Comparison of ENCODE assay signal across 1 cellular context in the genomic region with DNA sequence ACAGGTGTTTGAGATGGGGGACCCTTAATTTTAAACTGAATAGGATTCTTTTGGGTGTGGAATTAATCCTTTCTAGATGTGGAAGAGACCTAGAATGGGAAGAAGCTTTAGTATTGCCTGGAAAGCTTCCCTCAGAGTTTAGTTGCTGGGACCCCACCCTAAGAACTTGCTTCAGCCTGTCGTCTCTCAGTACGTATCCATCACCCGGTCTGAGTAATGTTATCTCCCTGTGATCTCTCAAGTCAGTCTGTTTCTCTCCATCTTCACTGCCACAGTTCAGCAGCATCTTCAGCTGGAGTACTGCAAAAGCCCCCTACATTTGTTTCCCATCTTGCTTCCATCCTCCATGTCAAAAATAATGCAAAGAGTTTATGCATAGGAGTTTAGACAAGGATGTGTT.
TF ChIP-seq lines count a peak whose summit lies in the region.

No MANE protein-coding gene starts in this region.

TF ChIP-seq in IMR-90, 13 proteins besides CTCF, POLR2A, EP300 and RAD21:
- TF ChIP-seq MAFK (IDR thresholded peaks at IDR 0.05; ENCODE audit: low read depth, low read length) (no peak), BHLHE40 (IDR thresholded peaks at IDR 0.05; ENCODE audit: low read depth, low read length) (no peak), CEBPB (IDR thresholded peaks at IDR 0.05; ENCODE audit: low read depth, low read length) (no peak), NFE2L2 (IDR thresholded peaks at IDR 0.05; ENCODE audit: low read depth, low read length) (no peak), FOS (IDR thresholded peaks at IDR 0.05; ENCODE audit: low read depth, low read length) (no peak), MXI1 (IDR thresholded peaks at IDR 0.05; ENCODE audit: borderline replicate concordance, low read depth, low read length) (no peak), SMC3 (IDR thresholded peaks at IDR 0.05; ENCODE audit: low read depth, low read length) (no peak)
- TF ChIP-seq, protein P1, sequence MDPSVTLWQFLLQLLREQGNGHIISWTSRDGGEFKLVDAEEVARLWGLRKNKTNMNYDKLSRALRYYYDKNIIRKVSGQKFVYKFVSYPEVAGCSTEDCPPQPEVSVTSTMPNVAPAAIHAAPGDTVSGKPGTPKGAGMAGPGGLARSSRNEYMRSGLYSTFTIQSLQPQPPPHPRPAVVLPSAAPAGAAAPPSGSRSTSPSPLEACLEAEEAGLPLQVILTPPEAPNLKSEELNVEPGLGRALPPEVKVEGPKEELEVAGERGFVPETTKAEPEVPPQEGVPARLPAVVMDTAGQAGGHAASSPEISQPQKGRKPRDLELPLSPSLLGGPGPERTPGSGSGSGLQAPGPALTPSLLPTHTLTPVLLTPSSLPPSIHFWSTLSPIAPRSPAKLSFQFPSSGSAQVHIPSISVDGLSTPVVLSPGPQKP (IDR thresholded peaks at IDR 0.05; ENCODE audit: borderline replicate concordance, low read depth, low read length) = no peak
- TF ChIP-seq, protein P2, sequence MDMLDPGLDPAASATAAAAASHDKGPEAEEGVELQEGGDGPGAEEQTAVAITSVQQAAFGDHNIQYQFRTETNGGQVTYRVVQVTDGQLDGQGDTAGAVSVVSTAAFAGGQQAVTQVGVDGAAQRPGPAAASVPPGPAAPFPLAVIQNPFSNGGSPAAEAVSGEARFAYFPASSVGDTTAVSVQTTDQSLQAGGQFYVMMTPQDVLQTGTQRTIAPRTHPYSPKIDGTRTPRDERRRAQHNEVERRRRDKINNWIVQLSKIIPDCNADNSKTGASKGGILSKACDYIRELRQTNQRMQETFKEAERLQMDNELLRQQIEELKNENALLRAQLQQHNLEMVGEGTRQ (IDR thresholded peaks at IDR 0.05; ENCODE audit: low read depth, low read length) = no peak
